19 cellular contexts compared by ENCODE assay signal in genomic region chr17:83143817-83144231, GRCh38.
DNase-seq lines count a peak whose midpoint lies in the region; ATAC-seq, FAIRE-seq and TF ChIP-seq lines count a peak whose summit lies in the region.
"Had no signal": no experiment of that assay in that cellular context is flagged by ENCODE, and none has a peak within 500 bp of the region (broad histone marks: within the 10 kb centered on the region; RNA-seq: fewer than 3 reads in every experiment).

No MANE protein-coding gene starts in this region.

- peak; percentile 49 for DNase-seq in activated effector memory CD4-positive, alpha-beta T cell treated with anti-CD3 and anti-CD28 coated beads, Interleukin-2, amount 50 U/mL, for 16 hours
- no peak for DNase-seq in activated effector memory CD4-positive, alpha-beta T cell treated with Interleukin-2 at 50 U/mL for 16 hours
- DNase-seq in GM23248 (no peak), kidney (peak; percentile 18), osteoblast (ENCODE audit: insufficient read length, low spot score, missing footprints) (no peak)
- DNase-seq in stimulated activated effector memory CD8-positive, alpha-beta T cell treated with anti-CD3 and anti-CD28 coated beads, Interleukin-12 subunit alpha, Interleukin-12 subunit beta, amount 100 ng/mL, for 72 hours (ENCODE audit: low spot score in 2 of 2): peak in 1 of 2 donors; percentile 41
- DNase-seq: CD8-positive, alpha-beta memory T cell; NCI-H1105; NCI-H187; NCI-H446; NCI-H748 treated with DMSO at 0.1 percent for 48 hours; PC-3 had no signal

- in situ Hi-C loops in GM23248 (cut with MboI): no loop called here

- TF ChIP-seq CTCF in kidney (IDR thresholded peaks at IDR 0.05; ENCODE audit: borderline replicate concordance, extremely low read depth, insufficient read depth) (no peak), osteoblast (IDR thresholded peaks at IDR 0.05; ENCODE audit: extremely low read depth, low read depth, low read length) (no peak)

- peak overlapping the region; percentile 77 for H3K27ac ChIP-seq in GM23248
- no peak overlapping the region for H3K27ac ChIP-seq in kidney (ENCODE audit: low read depth in 2 of 2, low read length in 2 of 2)
- no peak overlapping the region for H3K27ac ChIP-seq in osteoblast (ENCODE audit: low read depth, low read length)
- H3K27ac ChIP-seq: KMS-11 had no signal

- no peak overlapping the region for H3K4me3 ChIP-seq in GM23248
- H3K4me3 ChIP-seq in kidney (ENCODE audit: low read length in 2 of 2): no peak overlapping the region
- H3K4me3 ChIP-seq in osteoblast (ENCODE audit: insufficient read depth, low read length): no peak overlapping the region
- H3K4me3 ChIP-seq: MG63 had no signal

- no peaks in the 10 kb centered on the region for H3K79me2 ChIP-seq in GM23248 (ENCODE audit: insufficient read depth)
- no peaks in the 10 kb centered on the region for H3K79me2 ChIP-seq in osteoblast (ENCODE audit: insufficient read depth, low read length)

- H3K4me1 ChIP-seq in GM23248 (ENCODE audit: insufficient read depth) (peaks cover 20% of the 10 kb centered on the region), kidney (ENCODE audit: control insufficient read depth in 1 of 2, insufficient read depth in 1 of 2, low read depth in 1 of 2, low read length in 2 of 2) (no peaks in the 10 kb centered on the region), osteoblast (ENCODE audit: insufficient read depth, low read length) (peaks cover 12% of the 10 kb centered on the region)

- H3K9me3 Mint-ChIP-seq in stimulated activated effector memory CD8-positive, alpha-beta T cell treated with anti-CD3 and anti-CD28 coated beads, Interleukin-12 subunit alpha, Interleukin-12 subunit beta, amount 100 ng/mL, for 72 hours: no peaks in the 10 kb centered on the region

- peaks cover 24% of the 10 kb centered on the region for H3F3A ChIP-seq in GM23248 (ENCODE audit: insufficient read depth)

- H3K9ac ChIP-seq in GM23248 (peak overlapping the region; percentile 63), kidney (ENCODE audit: low read length in 2 of 2) (no peak overlapping the region)
- H3K9ac ChIP-seq: KMS-11 had no signal

- H4K20me1 ChIP-seq in GM23248 (ENCODE audit: insufficient read depth): no peaks in the 10 kb centered on the region
- no peaks in the 10 kb centered on the region for H4K20me1 ChIP-seq in osteoblast (ENCODE audit: insufficient read depth, low read length)

- H2AFZ ChIP-seq in GM23248 (peak overlapping the region; percentile 71), osteoblast (ENCODE audit: low read length) (no peak overlapping the region)

- H3K4me1 Mint-ChIP-seq in stimulated activated effector memory CD8-positive, alpha-beta T cell treated with anti-CD3 and anti-CD28 coated beads, Interleukin-12 subunit alpha, Interleukin-12 subunit beta, amount 100 ng/mL, for 72 hours: peaks cover 6% of the 10 kb centered on the region
- H3K4me1 Mint-ChIP-seq: B cell; CD8-positive, alpha-beta memory T cell had no signal

- H3K9me3 ChIP-seq in GM23248 (ENCODE audit: low read depth): no peaks in the 10 kb centered on the region
- H3K9me3 ChIP-seq in kidney (ENCODE audit: control insufficient read depth in 1 of 2, low read length in 2 of 2): no peaks in the 10 kb centered on the region
- no peaks in the 10 kb centered on the region for H3K9me3 ChIP-seq in osteoblast (ENCODE audit: low read depth, low read length)

- H3K4me3 Mint-ChIP-seq in stimulated activated effector memory CD8-positive, alpha-beta T cell treated with anti-CD3 and anti-CD28 coated beads, Interleukin-12 subunit alpha, Interleukin-12 subunit beta, amount 100 ng/mL, for 72 hours: no peak overlapping the region
- H3K4me3 Mint-ChIP-seq: B cell; CD8-positive, alpha-beta memory T cell had no signal

- H3K4me2 ChIP-seq in GM23248 (ENCODE audit: unreplicated experiment) (peak overlapping the region; percentile 22), osteoblast (ENCODE audit: insufficient read depth, low read length) (no peak overlapping the region)
- H3K4me2 ChIP-seq: KMS-11 had no signal

- no peaks in the 10 kb centered on the region for H3K9me2 ChIP-seq in GM23248 (ENCODE audit: insufficient read depth)

- peak overlapping the region; percentile 3 for H3K27ac Mint-ChIP-seq in stimulated activated effector memory CD8-positive, alpha-beta T cell treated with anti-CD3 and anti-CD28 coated beads, Interleukin-12 subunit alpha, Interleukin-12 subunit beta, amount 100 ng/mL, for 72 hours
- H3K27ac Mint-ChIP-seq: B cell had no signal

- H3K36me3 Mint-ChIP-seq in stimulated activated effector memory CD8-positive, alpha-beta T cell treated with anti-CD3 and anti-CD28 coated beads, Interleukin-12 subunit alpha, Interleukin-12 subunit beta, amount 100 ng/mL, for 72 hours: no peaks in the 10 kb centered on the region
- H3K36me3 Mint-ChIP-seq: CD8-positive, alpha-beta memory T cell had no signal

- WGBS in GM23248 (ENCODE audit: low coverage in 1 of 2, low lambda C conversion rate in 2 of 2, missing lambda C conversion rate in 2 of 2), 2 experiments: 51 to 60% methylated on average over 10 of the region's 10 CpGs

- intact Hi-C loops in kidney (cut with DNase I): no loop called here

- FAIRE-seq in kidney (lab: Jason Lieb, UNC): no peak
- FAIRE-seq: H1, HepG2 had no signal

- no peak for ATAC-seq in stimulated activated effector memory CD8-positive, alpha-beta T cell treated with anti-CD3 and anti-CD28 coated beads, Interleukin-12 subunit alpha, Interleukin-12 subunit beta, amount 100 ng/mL, for 72 hours
- ATAC-seq in HG02642 (IDR thresholded peaks at IDR 0.05; ENCODE audit: poor library complexity, unreplicated experiment) (no peak), HG02970 (IDR thresholded peaks at IDR 0.05; ENCODE audit: low FRiP score, unreplicated experiment) (no peak)
- ATAC-seq: PC-3 had no signal

- no peaks in the 10 kb centered on the region for H3K27me3 ChIP-seq in GM23248 (replicated peaks; ENCODE audit: insufficient read depth)
- peaks cover 5% of the 10 kb centered on the region for H3K27me3 ChIP-seq in osteoblast (ENCODE audit: insufficient read depth, low read length)
- H3K27me3 ChIP-seq: MG63 had no signal

- H3K36me3 ChIP-seq in GM23248 (ENCODE audit: low read depth) (no peaks in the 10 kb centered on the region), kidney (ENCODE audit: control insufficient read depth in 1 of 2, insufficient read depth in 2 of 2, low read length in 2 of 2) (no peaks in the 10 kb centered on the region), osteoblast (ENCODE audit: insufficient read depth, low read length) (no peaks in the 10 kb centered on the region)
- H3K36me3 ChIP-seq: MG63 had no signal

Comparison
In these comparisons a context has a peak if more than half of its experiments do, and no peak if none do; other contexts are left out.
1. DNase-seq: peak in activated effector memory CD4-positive, alpha-beta T cell treated with anti-CD3 and anti-CD28 coated beads, Interleukin-2, amount 50 U/mL, for 16 hours (single experiment) and kidney (single experiment); none in activated effector memory CD4-positive, alpha-beta T cell treated with Interleukin-2 at 50 U/mL for 16 hours (single experiment), GM23248 (single experiment) and osteoblast (single experiment).